Comparison of ENCODE assay signal across 10 cellular contexts in genomic region chr15:99371180-99372103, GRCh38.
A peak's percentile ranks its signal among the peaks of the same experiment; 100 is the strongest.
DNase-seq lines count a peak whose midpoint lies in the region; ATAC-seq, FAIRE-seq and TF ChIP-seq lines count a peak whose summit lies in the region.
"Had no signal": no experiment of that assay in that cellular context is flagged by ENCODE, and none has a peak within 500 bp of the region (broad histone marks: within the 10 kb centered on the region; RNA-seq: fewer than 3 reads in every experiment).

No MANE protein-coding gene starts in this region.

- H3K27me3 ChIP-seq in astrocyte (ENCODE audit: insufficient read depth, low read length): no peaks in the 10 kb centered on the region

- H3K9ac ChIP-seq in astrocyte (ENCODE audit: low read length): no peak overlapping the region

- no peaks in the 10 kb centered on the region for H3K27me3 Mint-ChIP-seq in astrocyte (ENCODE audit: low read depth, unreplicated experiment)

- no peaks in the 10 kb centered on the region for H4K20me1 ChIP-seq in astrocyte (ENCODE audit: insufficient read depth, low read length)

- H3K4me2 ChIP-seq in astrocyte (ENCODE audit: low read length): no peak overlapping the region

- H3K4me3 Mint-ChIP-seq in astrocyte (ENCODE audit: unreplicated experiment): no peak overlapping the region

- no peaks in the 10 kb centered on the region for H3K79me2 ChIP-seq in astrocyte (ENCODE audit: insufficient read depth, low read length)

- no peaks in the 10 kb centered on the region for H3K36me3 ChIP-seq in astrocyte (ENCODE audit: insufficient read depth, low read length)

- no peak for TF ChIP-seq CTCF in astrocyte (IDR thresholded peaks at IDR 0.05; ENCODE audit: insufficient read depth, low read depth, low read length)

- peaks cover 30% of the 10 kb centered on the region for H3K36me3 Mint-ChIP-seq in astrocyte (ENCODE audit: low read depth, unreplicated experiment)

- peaks cover 12% of the 10 kb centered on the region for H3K9me3 Mint-ChIP-seq in astrocyte (ENCODE audit: unreplicated experiment)

- H3K27ac ChIP-seq in astrocyte (ENCODE audit: low read depth, low read length): no peak overlapping the region

- DNase-seq in AG20443 (ENCODE audit: low spot score) (peak; percentile 37), astrocyte (ENCODE audit: low read depth) (peak; percentile 32), T-helper 9 cell (no peak), NCI-H524 (lab: John Stamatoyannopoulos, UW) (no peak), NCI-H345 (lab: John Stamatoyannopoulos, UW) (no peak), AG08396 (ENCODE audit: low spot score) (no peak)

- FAIRE-seq in astrocyte (lab: Jason Lieb, UNC): no peak
- FAIRE-seq: islet of Langerhans, TTC549 had no signal

- no peak overlapping the region for H2AFZ ChIP-seq in astrocyte (ENCODE audit: low read depth, low read length)

- no peaks in the 10 kb centered on the region for H3K4me1 ChIP-seq in astrocyte (ENCODE audit: insufficient read depth, low read length)

- no peaks in the 10 kb centered on the region for H3K9me3 ChIP-seq in astrocyte (ENCODE audit: insufficient read depth, low read depth, low read length)

- no peak overlapping the region for H3K4me3 ChIP-seq in astrocyte (ENCODE audit: insufficient read depth, low read depth, low read length)

- ATAC-seq in GM19023 (IDR thresholded peaks at IDR 0.05; ENCODE audit: unreplicated experiment) (peak; percentile 91), HG03095 (IDR thresholded peaks at IDR 0.05; ENCODE audit: unreplicated experiment) (peak; percentile 58)

- peaks cover 9% of the 10 kb centered on the region for H3K4me1 Mint-ChIP-seq in astrocyte (ENCODE audit: low read depth, unreplicated experiment)

- no peak overlapping the region for H3K27ac Mint-ChIP-seq in astrocyte (ENCODE audit: unreplicated experiment)

Comparison
In these comparisons a context has a peak if more than half of its experiments do, and no peak if none do; other contexts are left out.
1. DNase-seq: peak in AG20443 (single experiment) and astrocyte (single experiment); none in T-helper 9 cell (single experiment), NCI-H524 (0 of 2), NCI-H345 (single experiment) and AG08396 (single experiment).